1 cellular context compared by ENCODE assay signal in genomic region chr10:51773681-51774080, GRCh38.
TF ChIP-seq lines count a peak whose summit lies in the region.

No MANE protein-coding gene starts in this region.

TF ChIP-seq in IMR-90, 13 proteins besides CTCF, POLR2A, EP300 and RAD21 (continued from another document):
- no peak for TF ChIP-seq RFX5 (IDR thresholded peaks at IDR 0.05; ENCODE audit: low read depth, low read length)
- no peak for TF ChIP-seq MXI1 (IDR thresholded peaks at IDR 0.05; ENCODE audit: borderline replicate concordance, low read depth, low read length)
- TF ChIP-seq BHLHE40 (IDR thresholded peaks at IDR 0.05; ENCODE audit: low read depth, low read length) = no peak
- no peak for TF ChIP-seq RCOR1 (IDR thresholded peaks at IDR 0.05; ENCODE audit: insufficient replicate concordance, low read length)
- TF ChIP-seq MAZ (IDR thresholded peaks at IDR 0.05; ENCODE audit: borderline replicate concordance, low read depth, low read length) = no peak
- no peak for TF ChIP-seq MAFK (IDR thresholded peaks at IDR 0.05; ENCODE audit: low read depth, low read length)
